ENCODE assay signal across 35 cellular contexts in genomic region chr4:83028976-83029375, GRCh38.
"Had no signal": no experiment of that assay in that cellular context is flagged by ENCODE, and none has a peak within 500 bp of the region (broad histone marks: within the 10 kb centered on the region; RNA-seq: fewer than 3 reads in every experiment).

No MANE protein-coding gene starts in this region.

- H3K4me3 Mint-ChIP-seq: activated CD4-positive, alpha-beta memory T cell treated with anti-CD3 and anti-CD28 coated beads for 36 hours; activated CD4-positive, alpha-beta T cell treated with anti-CD3 and anti-CD28 coated beads, Interleukin-2, amount 10 ng/mL, durations not matched to agents 24 days and 14 days; activated CD8-positive, alpha-beta memory T cell treated with anti-CD3 and anti-CD28 coated beads, Interleukin-2, amount 10 ng/mL, durations not matched to agents 7 days and 5 days; activated CD8-positive, alpha-beta T cell treated with anti-CD3 and anti-CD28 coated beads, Interleukin-2, amount 10 ng/mL, durations not matched to agents 7 days and 5 days; activated naive CD4-positive, alpha-beta T cell treated with anti-CD3 and anti-CD28 coated beads for 36 hours; activated naive CD4-positive, alpha-beta T cell treated with anti-CD3 and anti-CD28 coated beads, Interleukin-2, amount 50 U/mL, for 24 hours; activated naive CD8-positive, alpha-beta T cell treated with anti-CD3 and anti-CD28 coated beads for 36 hours; activated naive CD8-positive, alpha-beta T cell treated with anti-CD3 and anti-CD28 coated beads, Interleukin-2, amount 50 U/mL, for 24 hours; activated T-helper 1 cell treated with anti-CD3 and anti-CD28 coated beads, Interleukin-12 subunit alpha, Interleukin-12 subunit beta, Interleukin-2, Interleukin-4 antibody, amounts not matched to agents 30 ng/mL and 10 ng/mL and 1 ng/mL, durations not matched to agents 14 hours and 24 hours and 36 hours; effector memory CD8-positive, alpha-beta T cell; WTC11 had no signal

- H3K9me3 Mint-ChIP-seq: activated naive CD4-positive, alpha-beta T cell treated with anti-CD3 and anti-CD28 coated beads, Interleukin-2, amount 50 U/mL, for 24 hours; effector memory CD8-positive, alpha-beta T cell had no signal

- H3K9me3 ChIP-seq: adrenal gland, body of pancreas had no signal

- H3K27ac Mint-ChIP-seq: activated CD4-positive, alpha-beta memory T cell treated with anti-CD3 and anti-CD28 coated beads for 36 hours; activated CD4-positive, alpha-beta T cell treated with anti-CD3 and anti-CD28 coated beads, Interleukin-2, amount 10 ng/mL, durations not matched to agents 24 days and 14 days; activated CD8-positive, alpha-beta memory T cell treated with anti-CD3 and anti-CD28 coated beads, Interleukin-2, amount 10 ng/mL, durations not matched to agents 7 days and 5 days; activated CD8-positive, alpha-beta T cell treated with anti-CD3 and anti-CD28 coated beads, Interleukin-2, amount 10 ng/mL, durations not matched to agents 7 days and 5 days; activated naive CD4-positive, alpha-beta T cell treated with anti-CD3 and anti-CD28 coated beads for 36 hours; activated naive CD8-positive, alpha-beta T cell treated with anti-CD3 and anti-CD28 coated beads for 36 hours; activated naive CD8-positive, alpha-beta T cell treated with anti-CD3 and anti-CD28 coated beads, Interleukin-2, amount 50 U/mL, for 24 hours; activated T-helper 1 cell treated with anti-CD3 and anti-CD28 coated beads, Interleukin-12 subunit alpha, Interleukin-12 subunit beta, Interleukin-2, Interleukin-4 antibody, amounts not matched to agents 30 ng/mL and 10 ng/mL and 1 ng/mL, durations not matched to agents 14 hours and 24 hours and 36 hours; activated T-helper 2 cell treated with anti-CD3 and anti-CD28 coated beads, Interferon-gamma antibody, Interleukin-2, Interleukin-4, amounts not matched to agents 10 μg/mL and 5 μg/mL and 100 μg/mL, durations not matched to agents 14 hours and 24 hours and 36 hours; effector memory CD8-positive, alpha-beta T cell; WTC11 had no signal

- H3K27me3 ChIP-seq: adrenal gland, body of pancreas, esophagus muscularis mucosa, foreskin keratinocyte, gastrocnemius medialis, heart left ventricle had no signal

- H3K4me1 Mint-ChIP-seq: activated naive CD4-positive, alpha-beta T cell treated with anti-CD3 and anti-CD28 coated beads, Interleukin-2, amount 50 U/mL, for 24 hours; activated naive CD8-positive, alpha-beta T cell treated with anti-CD3 and anti-CD28 coated beads for 36 hours; WTC11 had no signal

- FAIRE-seq: colon, TTC549 had no signal

- H3K27ac ChIP-seq: adrenal gland, body of pancreas, esophagus muscularis mucosa, foreskin keratinocyte, gastrocnemius medialis, heart left ventricle, VCaP had no signal

- DNase-seq: activated CD4-positive, alpha-beta memory T cell treated with anti-CD3 and anti-CD28 coated beads for 36 hours; activated CD4-positive, alpha-beta T cell treated with anti-CD3 and anti-CD28 coated beads for 1 hour; activated CD4-positive, alpha-beta T cell treated with anti-CD3 and anti-CD28 coated beads, Interleukin-2, amount 10 ng/mL, durations not matched to agents 24 days and 14 days; activated CD8-positive, alpha-beta memory T cell treated with anti-CD3 and anti-CD28 coated beads, Interleukin-2, amount 10 ng/mL, durations not matched to agents 7 days and 5 days; activated CD8-positive, alpha-beta memory T cell treated with anti-CD3 and anti-CD28 coated beads, Interleukin-2, amount 50 U/mL, for 4 hours; activated CD8-positive, alpha-beta T cell treated with anti-CD3 and anti-CD28 coated beads, Interleukin-2, amount 10 ng/mL, durations not matched to agents 7 days and 5 days; activated effector memory CD4-positive, alpha-beta T cell treated with anti-CD3 and anti-CD28 coated beads, Interleukin-2, amount 50 U/mL, for 16 hours; activated naive CD4-positive, alpha-beta T cell treated with anti-CD3 and anti-CD28 coated beads for 36 hours; activated naive CD8-positive, alpha-beta T cell treated with anti-CD3 and anti-CD28 coated beads for 36 hours; activated naive CD8-positive, alpha-beta T cell treated with anti-CD3 and anti-CD28 coated beads, Interleukin-2, amount 50 U/mL, for 24 hours; activated T-cell treated with anti-CD3 and anti-CD28 coated beads, Interleukin-2, amount 50 U/mL, for 1 hour; activated T-cell treated with anti-CD3 and anti-CD28 coated beads, Interleukin-2, amount 50 U/mL, for 48 hours; adrenal gland; amygdala; aorta; body of pancreas; caudate nucleus; cortex of kidney; dermis blood vessel endothelial cell; effector CD4-positive, alpha-beta T cell; effector memory CD8-positive, alpha-beta T cell; erythroblast; foreskin keratinocyte; gastrocnemius medialis; glutamatergic neuron; heart left ventricle; T-helper 2 cell had no signal

- H3K27me3 Mint-ChIP-seq: activated naive CD4-positive, alpha-beta T cell treated with anti-CD3 and anti-CD28 coated beads, Interleukin-2, amount 50 U/mL, for 24 hours; activated naive CD8-positive, alpha-beta T cell treated with anti-CD3 and anti-CD28 coated beads for 36 hours had no signal

- H3K4me3 ChIP-seq: adrenal gland, body of pancreas, esophagus muscularis mucosa, gastrocnemius medialis, heart left ventricle had no signal

- H3K4me1 ChIP-seq: adrenal gland, body of pancreas, esophagus muscularis mucosa, foreskin keratinocyte, gastrocnemius medialis, heart left ventricle had no signal

- H3K36me3 ChIP-seq: adrenal gland, esophagus muscularis mucosa, gastrocnemius medialis, heart left ventricle had no signal

- ATAC-seq: activated CD8-positive, alpha-beta memory T cell treated with anti-CD3 and anti-CD28 coated beads, Interleukin-2, amount 10 ng/mL, durations not matched to agents 7 days and 5 days; activated CD8-positive, alpha-beta T cell treated with anti-CD3 and anti-CD28 coated beads, Interleukin-2, amount 10 ng/mL, durations not matched to agents 7 days and 5 days; activated naive CD8-positive, alpha-beta T cell treated with anti-CD3 and anti-CD28 coated beads, Interleukin-2, amount 50 U/mL, for 24 hours; body of pancreas; effector memory CD8-positive, alpha-beta T cell; foreskin keratinocyte; gastrocnemius medialis; heart left ventricle; WTC11 had no signal
